11 cellular contexts compared by ENCODE assay signal in genomic region chr19:6278051-6278450, GRCh38. TPM values are rescaled to one million over a fixed set of nuclear protein-coding genes. Genes with fewer than 3 reads are reported as not detected.
DNase-seq lines count a peak whose midpoint lies in the region; ATAC-seq and TF ChIP-seq lines count a peak whose summit lies in the region.
"Had no signal": no experiment of that assay in that cellular context is flagged by ENCODE, and none has a peak within 500 bp of the region (broad histone marks: within the 10 kb centered on the region; RNA-seq: fewer than 3 reads in every experiment).

No MANE protein-coding gene starts in this region.

- H3K56ac ChIP-seq in IMR-90 (ENCODE audit: extremely low read depth, insufficient read depth, low read length), result no peak overlapping the region

- H2AFZ ChIP-seq in IMR-90 (replicated peaks; ENCODE audit: low read length, poor library complexity), result no peak overlapping the region

- H4K20me1 ChIP-seq in IMR-90 (ENCODE audit: insufficient read depth, low read length), result peaks cover 57% of the 10 kb centered on the region

- peaks cover 3% of the 10 kb centered on the region; the same call in 1 of the 2 replicates for H3K36me3 ChIP-seq in IMR-90 (ENCODE audit: control insufficient read depth, insufficient read depth, low read length)
- no peaks in the 10 kb centered on the region for H3K36me3 ChIP-seq in testis (ENCODE audit: low read depth, missing control alignments)
- H3K36me3 ChIP-seq: thyroid gland had no signal

- 40% methylated on average over 3 of the region's 9 CpGs; no CpG with 5 or more reads in 1 of the 2 experiments for WGBS in IMR-90 (ENCODE audit: extremely low coverage in 2 of 2, insufficient read length in 1 of 2), 2 experiments
- WGBS in lower leg skin, 2 donors, result 57 to 59% methylated on average over 9 of the region's 9 CpGs
- 78 to 88% methylated on average over 9 of the region's 9 CpGs for WGBS in testis, 2 donors

- H3K14ac ChIP-seq in IMR-90 (replicated peaks; ENCODE audit: low read depth, low read length), result peak overlapping the region; percentile 88; the same call in 1 of the 2 replicates

- H3K9me1 ChIP-seq in IMR-90 (ENCODE audit: insufficient read depth, low read length), result peaks cover 35% of the 10 kb centered on the region

- peak overlapping the region; percentile 52; the same call in 1 of the 2 replicates for H3K4ac ChIP-seq in IMR-90 (ENCODE audit: low read depth, low read length)

- intact Hi-C loops in IMR-90 (cut with micrococcal nuclease) (no loop called here), lower leg skin (cut with DNase I; ENCODE audit: low total_unique reads) (loop anchor here (5.0 kb wide), 1 partner anchor 221 kb away; no protein-coding TSS in a partner anchor), testis (cut with DNase I; ENCODE audit: low total_unique reads) (loop anchor here (5.0 kb wide), 1 partner anchor 56 kb away; no protein-coding TSS in a partner anchor)

- H3K4me3 ChIP-seq in AG09309 (ENCODE audit: control insufficient read depth, low read depth, low read length), result peak overlapping the region; percentile 96
- H3K4me3 ChIP-seq in IMR-90 (ENCODE audit: insufficient read depth, low read depth, low read length), result peak overlapping the region; percentile 76; the same call in 1 of the 2 replicates
- H3K4me3 ChIP-seq in lower leg skin (ENCODE audit: low read depth, poor library complexity, severe bottlenecking), result no peak overlapping the region
- no peak overlapping the region for H3K4me3 ChIP-seq in testis

- H3K4me3 Mint-ChIP-seq in brain, result peak overlapping the region; percentile 93 to 97 (median 95)
- H3K4me3 Mint-ChIP-seq in natural killer cell treated with Interleukin-12 subunit alpha and Interleukin-12 subunit beta and Interleukin-15 and Interleukin-18, amount 100 ng/mL, for 72 hours, result peak overlapping the region; percentile 94

- no peak overlapping the region for H4K91ac ChIP-seq in IMR-90 (ENCODE audit: insufficient read depth, low read depth, low read length)

- in situ Hi-C loops in IMR-90 (cut with MboI; ENCODE audit: low sequenced_read_pairs), result loop anchor here (10.0 kb wide), 1 partner anchor 53 kb away; no protein-coding TSS in a partner anchor

- H3K4me2 ChIP-seq in IMR-90 (ENCODE audit: low read depth, low read length), result peak overlapping the region; percentile 79

- H3K79me1 ChIP-seq in IMR-90 (ENCODE audit: low read depth in 1 of 2, low read length in 2 of 2), result peaks cover 24 to 58% of the 10 kb centered on the region in 2 experiments

- peak overlapping the region; percentile 90 to 96 (median 95) for H3K27ac Mint-ChIP-seq in brain
- peak overlapping the region; percentile 84 to 86 for H3K27ac Mint-ChIP-seq in natural killer cell treated with Interleukin-12 subunit alpha and Interleukin-12 subunit beta and Interleukin-15 and Interleukin-18, amount 100 ng/mL, for 72 hours

- no peak overlapping the region for H2BK120ac ChIP-seq in IMR-90 (ENCODE audit: low read depth, low read length)

- ATAC-seq in IMR-90 (ENCODE audit: low read depth) (no peak), HG02571 (IDR thresholded peaks at IDR 0.05; ENCODE audit: unreplicated experiment) (no peak)
- no peak for ATAC-seq in natural killer cell treated with Interleukin-12 subunit alpha and Interleukin-12 subunit beta and Interleukin-15 and Interleukin-18, amount 100 ng/mL, for 72 hours

- H3K4me1 Mint-ChIP-seq in brain, result peaks cover 61% of the 10 kb centered on the region
- peaks cover 33 to 42% of the 10 kb centered on the region in 2 donors for H3K4me1 Mint-ChIP-seq in natural killer cell treated with Interleukin-12 subunit alpha and Interleukin-12 subunit beta and Interleukin-15 and Interleukin-18, amount 100 ng/mL, for 72 hours (ENCODE audit: low read depth in 2 of 2)

- H3K27me3 ChIP-seq in IMR-90 (ENCODE audit: control insufficient read depth, insufficient read depth, low read length) (no peaks in the 10 kb centered on the region), testis (no peaks in the 10 kb centered on the region)
- H3K27me3 ChIP-seq: thyroid gland had no signal

- no peak overlapping the region for H3K18ac ChIP-seq in IMR-90 (ENCODE audit: low read depth, low read length)

- TF ChIP-seq CTCF in AG09309 (IDR thresholded peaks at IDR 0.05; ENCODE audit: control insufficient read depth, insufficient read depth, low read depth, low read length, missing control alignments) (no peak), IMR-90 (conservative IDR thresholded peaks at IDR 0.05; ENCODE audit: low read depth, low read length) (no peak), brain (conservative IDR thresholded peaks at IDR 0.05) (no peak), lower leg skin (IDR thresholded peaks at IDR 0.05) (no peak), testis (IDR thresholded peaks at IDR 0.05) (no peak)

- peaks cover 0 to 11% (median 7%) of the 10 kb centered on the region in 5 experiments for H3K9me3 Mint-ChIP-seq in brain
- H3K9me3 Mint-ChIP-seq in natural killer cell treated with Interleukin-12 subunit alpha and Interleukin-12 subunit beta and Interleukin-15 and Interleukin-18, amount 100 ng/mL, for 72 hours, result no peaks in the 10 kb centered on the region

- peak overlapping the region; percentile 9 for H2AK5ac ChIP-seq in IMR-90 (ENCODE audit: low read depth, low read length)

- H4K5ac ChIP-seq in IMR-90 (ENCODE audit: low read depth, low read length), result no peak overlapping the region

- peaks cover 10% of the 10 kb centered on the region for H3K36me3 Mint-ChIP-seq in brain
- no peaks in the 10 kb centered on the region for H3K36me3 Mint-ChIP-seq in natural killer cell treated with Interleukin-12 subunit alpha and Interleukin-12 subunit beta and Interleukin-15 and Interleukin-18, amount 100 ng/mL, for 72 hours

- dilution Hi-C loops in IMR-90 (cut with HindIII; ENCODE audit: low sequenced_read_pairs, unreplicated experiment), result no loop called here

- H3K9me3 ChIP-seq in IMR-90 (ENCODE audit: control insufficient read depth, insufficient read depth, low read length) (no peaks in the 10 kb centered on the region), testis (no peaks in the 10 kb centered on the region)
- H3K9me3 ChIP-seq: thyroid gland had no signal

- H4K8ac ChIP-seq in IMR-90 (ENCODE audit: low read depth in 2 of 2, low read length in 2 of 2), result no peak overlapping the region

- no TSS peak for BruUV-seq in IMR-90 (replicated peaks; lab: Mats Ljungman, UMichigan)

- no peak for TF ChIP-seq RAD21 in IMR-90 (IDR thresholded peaks at IDR 0.05; ENCODE audit: low read length)

- no peak overlapping the region for H2AK9ac ChIP-seq in IMR-90 (replicated peaks; ENCODE audit: low read depth, low read length, poor library complexity)

- TF ChIP-seq POLR2A in IMR-90 (IDR thresholded peaks at IDR 0.05; ENCODE audit: low read depth, low read length) (no peak), lower leg skin (IDR thresholded peaks at IDR 0.05) (no peak), testis (IDR thresholded peaks at IDR 0.05) (no peak)

- no peak overlapping the region for H3K9ac ChIP-seq in IMR-90 (ENCODE audit: low read depth, low read length)

- no peaks in the 10 kb centered on the region for H3K27me3 Mint-ChIP-seq in brain
- no peaks in the 10 kb centered on the region for H3K27me3 Mint-ChIP-seq in natural killer cell treated with Interleukin-12 subunit alpha and Interleukin-12 subunit beta and Interleukin-15 and Interleukin-18, amount 100 ng/mL, for 72 hours

- no peak for DNase-seq in AG09309 (ENCODE audit: low read depth)
- no peak for DNase-seq in IMR-90
- no peak for DNase-seq in natural killer cell treated with Interleukin-12 subunit alpha and Interleukin-12 subunit beta and Interleukin-15 and Interleukin-18, amount 100 ng/mL, for 72 hours (ENCODE audit: low spot score)
- DNase-seq in lower leg skin (ENCODE audit: low spot score in 2 of 2), result no peak
- DNase-seq in NCI-H1436 (lab: John Stamatoyannopoulos, UW), result no peak
- no peak for DNase-seq in testis
- DNase-seq: NCI-H1417, thyroid gland had no signal

- 0 out of 2 replicates have a peak overlapping the region, but pooled peaks have one; percentile 90 for H3K23ac ChIP-seq in IMR-90 (ENCODE audit: low read depth, low read length)

- POLR2A ChIA-PET in IMR-90 (lab: Charles Lee; ENCODE audit: unreplicated experiment), result no interaction called here

- H2BK20ac ChIP-seq in IMR-90 (ENCODE audit: low read depth, low read length), result no peak overlapping the region

- no peak overlapping the region for H2BK5ac ChIP-seq in IMR-90 (ENCODE audit: low read depth, low read length, poor library complexity, severe bottlenecking)

- peaks cover 39% of the 10 kb centered on the region for H3K4me1 ChIP-seq in IMR-90 (ENCODE audit: control insufficient read depth, insufficient read depth, low read length)
- H3K4me1 ChIP-seq in testis, result peaks cover 29% of the 10 kb centered on the region

- H2BK15ac ChIP-seq in IMR-90 (ENCODE audit: low read depth, low read length), result no peak overlapping the region

- H3K27ac ChIP-seq in IMR-90 (ENCODE audit: insufficient read depth, low read length) (no peak overlapping the region), testis (no peak overlapping the region)

- CTCF ChIA-PET in IMR-90 (lab: Yijun Ruan, JAX), result no interaction called here

TF ChIP-seq in IMR-90, 13 proteins besides CTCF, POLR2A, EP300 and RAD21:
- TF ChIP-seq FOS (IDR thresholded peaks at IDR 0.05; ENCODE audit: low read depth, low read length) (no peak), NFE2L2 (IDR thresholded peaks at IDR 0.05; ENCODE audit: low read depth, low read length) (no peak), CEBPB (IDR thresholded peaks at IDR 0.05; ENCODE audit: low read depth, low read length) (no peak)

RNA-seq across cellular contexts. Expression of gene MLLT1, which starts 1.7 kb away (rescaled TPM):
- total RNA-seq in IMR-90 (2012; rRNA removed) (1.3 and 1.7 TPM in 2 replicates), lower leg skin (10 to 100 TPM; 16.9 to 25.8 (median 24.3) TPM), testis (10 to 100 TPM; 17.3 to 22.4 TPM)
- polyA plus RNA-seq in IMR-90 (2012; rRNA removed) (30.6 and 45.4 TPM in 2 replicates), brain (ENCODE audit: insufficient read depth, low read depth, low replicate concordance) (102 TPM), testis (ENCODE audit: insufficient read depth, low read depth, low replicate concordance) (32.0 TPM)
- 19.2 and 30.8 TPM in 2 replicates for polyA plus RNA-seq in IMR-90 (2012; cell fraction: cytosol; rRNA removed)
- 39.7 and 78.9 TPM in 2 replicates for polyA plus RNA-seq in IMR-90 (2012; cell fraction: nucleus; rRNA removed; ENCODE audit: low replicate concordance)
- total RNA-seq in natural killer cell treated with Interleukin-12 subunit alpha and Interleukin-12 subunit beta and Interleukin-15 and Interleukin-18, amount 100 ng/mL, for 72 hours, result 100 to 1,000 TPM in 1 of 2 donors, 10 to 100 TPM in 1; 44.7 to 104 TPM

RNA-seq across cellular contexts. Expression of gene ACER1, which starts 55.4 kb away (rescaled TPM):
- total RNA-seq in IMR-90 (2012; rRNA removed), result not detected in 2 replicates
- polyA plus RNA-seq in IMR-90 (2012; rRNA removed), result 0.11 TPM in 1 of 2 replicates, not detected in the other
- 0.04 TPM in 1 of 2 replicates, not detected in the other for polyA plus RNA-seq in IMR-90 (2012; cell fraction: cytosol; rRNA removed)
- 0.08 TPM in 1 of 2 replicates, not detected in the other for polyA plus RNA-seq in IMR-90 (2012; cell fraction: nucleus; rRNA removed; ENCODE audit: low replicate concordance)
- polyA plus RNA-seq in brain (ENCODE audit: insufficient read depth, low read depth, low replicate concordance), result not detected
- total RNA-seq in natural killer cell treated with Interleukin-12 subunit alpha and Interleukin-12 subunit beta and Interleukin-15 and Interleukin-18, amount 100 ng/mL, for 72 hours, result not detected
- total RNA-seq in lower leg skin, result 100 to 1,000 TPM in 1 of 4 donors, 10 to 100 TPM in 3; 56.9 to 135 (median 86.2) TPM
- total RNA-seq in testis, result under 1 TPM; 0.39 to 0.99 TPM
- polyA plus RNA-seq in testis (ENCODE audit: insufficient read depth, low read depth, low replicate concordance), result 1.0 TPM
- total RNA-seq: omental fat pad had no signal

Comparison
In these comparisons a context has a peak if more than half of its experiments do, and no peak if none do; other contexts are left out.
1. H3K4me3 ChIP-seq: peak in AG09309 (single experiment) and IMR-90 (single experiment); none in lower leg skin (single experiment) and testis (0 of 2).
2. RNA of gene ACER1, which starts 55.4 kb away (total RNA-seq): 56.9 to 135 TPM in lower leg skin; 0.39 to 0.99 TPM in testis, not detected in natural killer cell treated with Interleukin-12 subunit alpha and Interleukin-12 subunit beta and Interleukin-15 and Interleukin-18, amount 100 ng/mL, for 72 hours and not detected in IMR-90; every median in the first group is over 10 times any median in the second.